ENCODE assay signal across 12 cellular contexts in genomic region chr10:21926949-21927348, GRCh38.
DNase-seq lines count a peak whose midpoint lies in the region; ATAC-seq and TF ChIP-seq lines count a peak whose summit lies in the region.
"Had no signal": no experiment of that assay in that cellular context is flagged by ENCODE, and none has a peak within 500 bp of the region (broad histone marks: within the 10 kb centered on the region; RNA-seq: fewer than 3 reads in every experiment).

No MANE protein-coding gene starts in this region.

- TF ChIP-seq POLR2A in lower leg skin (IDR thresholded peaks at IDR 0.05): no peak

- intact Hi-C loops in lower leg skin (cut with DNase I; ENCODE audit: low total_unique reads): no loop called here

- DNase-seq in AG08395 (ENCODE audit: low spot score) (peak; percentile 73), HS-27A (ENCODE audit: low read depth) (peak; percentile 87), astrocyte of the cerebellum (ENCODE audit: low read depth) (peak; percentile 97), left kidney (ENCODE audit: low read depth, low spot score) (peak; percentile 22), NCI-H2107 treated with DMSO at 0.1 percent for 48 hours (lab: John Stamatoyannopoulos, UW; ENCODE audit: unreplicated experiment) (no peak), lower leg skin (ENCODE audit: low spot score in 2 of 2) (no peak)
- no peak for DNase-seq in activated CD8-positive, alpha-beta memory T cell treated with anti-CD3 and anti-CD28 coated beads for 24 hours
- DNase-seq: activated CD4-positive, alpha-beta T cell treated with anti-CD3 and anti-CD28 coated beads for 1 hour; DND-41; NCI-H524 treated with DMSO at 0.1 percent for 48 hours; tibial artery had no signal

- no peak overlapping the region for H3K4me3 ChIP-seq in astrocyte of the cerebellum (ENCODE audit: low read depth, low read length)
- no peak overlapping the region for H3K4me3 ChIP-seq in lower leg skin (ENCODE audit: low read depth, poor library complexity, severe bottlenecking)
- H3K4me3 ChIP-seq: tibial artery had no signal

- TF ChIP-seq CTCF in astrocyte of the cerebellum (IDR thresholded peaks at IDR 0.05; ENCODE audit: low read depth, low read length, missing control alignments) (no peak), lower leg skin (IDR thresholded peaks at IDR 0.05) (no peak)

- in situ Hi-C loops in astrocyte of the cerebellum (cut with HindIII; ENCODE audit: low sequenced_read_pairs): no loop called here

- no peak for ATAC-seq in HG02642 (IDR thresholded peaks at IDR 0.05; ENCODE audit: poor library complexity, unreplicated experiment)

- 52 to 54% methylated on average over 2 of the region's 2 CpGs for WGBS in lower leg skin, 2 donors

Comparison
In these comparisons a context has a peak if more than half of its experiments do, and no peak if none do; other contexts are left out.
1. DNase-seq: peak in AG08395 (single experiment), HS-27A (single experiment), astrocyte of the cerebellum (single experiment) and left kidney (single experiment); none in NCI-H2107 treated with DMSO at 0.1 percent for 48 hours (single experiment), activated CD8-positive, alpha-beta memory T cell treated with anti-CD3 and anti-CD28 coated beads for 24 hours (single experiment) and lower leg skin (0 of 2).